Comparison of ENCODE assay signal across 36 cellular contexts in genomic region chr5:100762995-100763394, GRCh38.
"Had no signal": no experiment of that assay in that cellular context is flagged by ENCODE, and none has a peak within 500 bp of the region (broad histone marks: within the 10 kb centered on the region; RNA-seq: fewer than 3 reads in every experiment).

No MANE protein-coding gene starts in this region.

- DNase-seq: activated B cell treated with CpG ODN at 0.5 μM for 24 hours; activated CD4-positive, alpha-beta memory T cell treated with anti-CD3 and anti-CD28 coated beads for 36 hours; activated CD4-positive, alpha-beta T cell treated with anti-CD3 and anti-CD28 coated beads for 4 hours; activated CD4-positive, alpha-beta T cell treated with anti-CD3 and anti-CD28 coated beads, Interleukin-2, amount 10 ng/mL, durations not matched to agents 24 days and 14 days; activated CD4-positive, alpha-beta T cell treated with anti-CD3 and anti-CD28 coated beads, Interleukin-2, amount 50 U/mL, for 1 hour; activated CD4-positive, alpha-beta T cell treated with anti-CD3 and anti-CD28 coated beads, Interleukin-2, amount 50 U/mL, for 4 hours; activated CD4-positive, CD25-positive, alpha-beta regulatory T cell treated with anti-CD3 and anti-CD28 coated beads, Interleukin-2, amount 50 U/mL, for 72 hours; activated CD8-positive, alpha-beta memory T cell treated with anti-CD3 and anti-CD28 coated beads, Interleukin-2, amount 50 U/mL, for 4 hours; activated CD8-positive, alpha-beta T cell treated with anti-CD3 and anti-CD28 coated beads for 36 hours; activated effector memory CD4-positive, alpha-beta T cell treated with anti-CD3 and anti-CD28 coated beads, Interleukin-2, amount 50 U/mL, for 16 hours; activated gamma-delta T cell treated with Interleukin-2 at 50 U/mL for 16 hours; activated naive CD4-positive, alpha-beta T cell; activated naive CD4-positive, alpha-beta T cell treated with anti-CD3 and anti-CD28 coated beads for 36 hours; activated naive CD4-positive, alpha-beta T cell treated with anti-CD3 and anti-CD28 coated beads, Interleukin-2, amount 50 U/mL, for 16 hours; activated naive CD8-positive, alpha-beta T cell treated with anti-CD3 and anti-CD28 coated beads for 36 hours; activated T-cell treated with anti-CD3 and anti-CD28 coated beads for 4 hours; activated T-cell treated with anti-CD3 and anti-CD28 coated beads, Interleukin-2, amount 50 U/mL, for 1 hour; activated T-cell treated with anti-CD3 and anti-CD28 coated beads, Interleukin-2, amount 50 U/mL, for 4 hours; activated T-cell treated with anti-CD3 and anti-CD28 coated beads, Interleukin-2, amount 50 U/mL, for 72 hours; adrenal gland; amniotic stem cell; aorta; body of pancreas; central memory CD4-positive, alpha-beta T cell; T-helper 2 cell; T-helper 9 cell had no signal

- H3K4me1 ChIP-seq: adrenal gland, body of pancreas, breast epithelium had no signal

- H3K9me3 Mint-ChIP-seq: activated B cell treated with CpG ODN at 0.5 μM for 24 hours; activated CD4-positive, alpha-beta memory T cell treated with anti-CD3 and anti-CD28 coated beads for 36 hours; activated CD4-positive, alpha-beta T cell treated with anti-CD3 and anti-CD28 coated beads, Interleukin-2, amount 10 ng/mL, durations not matched to agents 24 days and 14 days; activated CD8-positive, alpha-beta T cell treated with anti-CD3 and anti-CD28 coated beads for 36 hours; activated naive CD4-positive, alpha-beta T cell treated with anti-CD3 and anti-CD28 coated beads for 36 hours; activated naive CD4-positive, alpha-beta T cell treated with anti-CD3 and anti-CD28 coated beads, Interleukin-2, amount 50 U/mL, for 72 hours; activated naive CD8-positive, alpha-beta T cell treated with anti-CD3 and anti-CD28 coated beads for 36 hours; activated T-cell treated with anti-CD3 and anti-CD28 coated beads, Interleukin-2, amount 50 U/mL, for 4 hours; activated T-cell treated with anti-CD3 and anti-CD28 coated beads, Interleukin-2, amount 50 U/mL, for 72 hours; activated T-helper 1 cell treated with anti-CD3 and anti-CD28 coated beads, Interleukin-12 subunit alpha, Interleukin-12 subunit beta, Interleukin-2, Interleukin-4 antibody, amounts not matched to agents 30 ng/mL and 10 ng/mL and 1 ng/mL, durations not matched to agents 14 hours and 24 hours and 36 hours; activated T-helper 17 cell treated with anti-CD3 and anti-CD28 coated beads, Interleukin-2, amount 50 U/mL, for 72 hours; T-helper 1 cell treated with Interleukin-12 subunit alpha and Interleukin-12 subunit beta and Interleukin-4 antibody, amounts not matched to agents 30 μg/mL and 1 μg/mL, for 36 hours; T-helper 2 cell treated with Interferon-gamma antibody and Interleukin-4, amounts not matched to agents 5 μg/mL and 100 μg/mL, for 36 hours had no signal

- H3K27me3 ChIP-seq: adrenal gland, body of pancreas, brain microvascular endothelial cell, breast epithelium had no signal

- H3K36me3 ChIP-seq: adrenal gland, brain microvascular endothelial cell, breast epithelium had no signal

- H3K27ac ChIP-seq: adrenal gland, body of pancreas, brain microvascular endothelial cell, breast epithelium, VCaP had no signal

- H3K4me3 ChIP-seq: adrenal gland, body of pancreas, breast epithelium had no signal

- ATAC-seq: activated CD8-positive, alpha-beta T cell treated with anti-CD3 and anti-CD28 coated beads for 36 hours; activated naive CD4-positive, alpha-beta T cell treated with anti-CD3 and anti-CD28 coated beads, Interleukin-2, amount 50 U/mL, for 72 hours; activated T-cell treated with anti-CD3 and anti-CD28 coated beads, Interleukin-2, amount 50 U/mL, for 4 hours; activated T-cell treated with anti-CD3 and anti-CD28 coated beads, Interleukin-2, amount 50 U/mL, for 72 hours; activated T-helper 17 cell treated with anti-CD3 and anti-CD28 coated beads, Interleukin-2, amount 50 U/mL, for 72 hours; body of pancreas had no signal

- FAIRE-seq: astrocyte, TTC549 had no signal

- H3K36me3 Mint-ChIP-seq: activated CD4-positive, alpha-beta memory T cell treated with anti-CD3 and anti-CD28 coated beads for 36 hours; activated naive CD4-positive, alpha-beta T cell treated with anti-CD3 and anti-CD28 coated beads, Interleukin-2, amount 50 U/mL, for 72 hours; activated naive CD8-positive, alpha-beta T cell treated with anti-CD3 and anti-CD28 coated beads for 36 hours had no signal

- H3K9me3 ChIP-seq: adrenal gland, body of pancreas, breast epithelium had no signal

- H3K4me1 Mint-ChIP-seq: activated B cell treated with CpG ODN at 0.5 μM for 24 hours; activated CD4-positive, alpha-beta T cell treated with anti-CD3 and anti-CD28 coated beads, Interleukin-2, amount 10 ng/mL, durations not matched to agents 24 days and 14 days; activated naive CD8-positive, alpha-beta T cell treated with anti-CD3 and anti-CD28 coated beads for 36 hours; activated T-helper 17 cell treated with anti-CD3 and anti-CD28 coated beads, Interleukin-2, amount 50 U/mL, for 72 hours had no signal

- H3K27ac Mint-ChIP-seq: activated B cell treated with CpG ODN at 0.5 μM for 24 hours; activated CD4-positive, alpha-beta memory T cell treated with anti-CD3 and anti-CD28 coated beads for 36 hours; activated CD4-positive, alpha-beta T cell treated with anti-CD3 and anti-CD28 coated beads, Interleukin-2, amount 10 ng/mL, durations not matched to agents 24 days and 14 days; activated CD8-positive, alpha-beta T cell treated with anti-CD3 and anti-CD28 coated beads for 36 hours; activated naive CD4-positive, alpha-beta T cell treated with anti-CD3 and anti-CD28 coated beads for 36 hours; activated naive CD4-positive, alpha-beta T cell treated with anti-CD3 and anti-CD28 coated beads, Interleukin-2, amount 50 U/mL, for 72 hours; activated naive CD8-positive, alpha-beta T cell treated with anti-CD3 and anti-CD28 coated beads for 36 hours; activated T-cell treated with anti-CD3 and anti-CD28 coated beads, Interleukin-2, amount 50 U/mL, for 72 hours; activated T-helper 1 cell treated with anti-CD3 and anti-CD28 coated beads, Interleukin-12 subunit alpha, Interleukin-12 subunit beta, Interleukin-2, Interleukin-4 antibody, amounts not matched to agents 30 ng/mL and 10 ng/mL and 1 ng/mL, durations not matched to agents 14 hours and 24 hours and 36 hours; activated T-helper 17 cell treated with anti-CD3 and anti-CD28 coated beads, Interleukin-2, amount 50 U/mL, for 72 hours; T-helper 1 cell treated with Interleukin-12 subunit alpha and Interleukin-12 subunit beta and Interleukin-4 antibody, amounts not matched to agents 30 μg/mL and 1 μg/mL, for 36 hours; T-helper 2 cell treated with Interferon-gamma antibody and Interleukin-4, amounts not matched to agents 5 μg/mL and 100 μg/mL, for 36 hours had no signal

- H3K27me3 Mint-ChIP-seq: activated B cell treated with CpG ODN at 0.5 μM for 24 hours; activated CD4-positive, alpha-beta memory T cell treated with anti-CD3 and anti-CD28 coated beads for 36 hours; activated CD8-positive, alpha-beta T cell treated with anti-CD3 and anti-CD28 coated beads for 36 hours; activated naive CD8-positive, alpha-beta T cell treated with anti-CD3 and anti-CD28 coated beads for 36 hours; activated T-helper 17 cell treated with anti-CD3 and anti-CD28 coated beads, Interleukin-2, amount 50 U/mL, for 72 hours had no signal

- H3K4me3 Mint-ChIP-seq: activated B cell treated with CpG ODN at 0.5 μM for 24 hours; activated CD4-positive, alpha-beta memory T cell treated with anti-CD3 and anti-CD28 coated beads for 36 hours; activated CD4-positive, alpha-beta T cell treated with anti-CD3 and anti-CD28 coated beads, Interleukin-2, amount 10 ng/mL, durations not matched to agents 24 days and 14 days; activated CD8-positive, alpha-beta T cell treated with anti-CD3 and anti-CD28 coated beads for 36 hours; activated naive CD4-positive, alpha-beta T cell treated with anti-CD3 and anti-CD28 coated beads for 36 hours; activated naive CD8-positive, alpha-beta T cell treated with anti-CD3 and anti-CD28 coated beads for 36 hours; activated T-cell treated with anti-CD3 and anti-CD28 coated beads, Interleukin-2, amount 50 U/mL, for 4 hours; activated T-cell treated with anti-CD3 and anti-CD28 coated beads, Interleukin-2, amount 50 U/mL, for 72 hours; activated T-helper 1 cell treated with anti-CD3 and anti-CD28 coated beads, Interleukin-12 subunit alpha, Interleukin-12 subunit beta, Interleukin-2, Interleukin-4 antibody, amounts not matched to agents 30 ng/mL and 10 ng/mL and 1 ng/mL, durations not matched to agents 14 hours and 24 hours and 36 hours; activated T-helper 17 cell treated with anti-CD3 and anti-CD28 coated beads, Interleukin-2, amount 50 U/mL, for 72 hours; T-helper 1 cell treated with Interleukin-12 subunit alpha and Interleukin-12 subunit beta and Interleukin-4 antibody, amounts not matched to agents 30 μg/mL and 1 μg/mL, for 36 hours; T-helper 2 cell treated with Interferon-gamma antibody and Interleukin-4, amounts not matched to agents 5 μg/mL and 100 μg/mL, for 36 hours had no signal
